Comparison of ENCODE assay signal across 21 cellular contexts in the genomic region with DNA sequence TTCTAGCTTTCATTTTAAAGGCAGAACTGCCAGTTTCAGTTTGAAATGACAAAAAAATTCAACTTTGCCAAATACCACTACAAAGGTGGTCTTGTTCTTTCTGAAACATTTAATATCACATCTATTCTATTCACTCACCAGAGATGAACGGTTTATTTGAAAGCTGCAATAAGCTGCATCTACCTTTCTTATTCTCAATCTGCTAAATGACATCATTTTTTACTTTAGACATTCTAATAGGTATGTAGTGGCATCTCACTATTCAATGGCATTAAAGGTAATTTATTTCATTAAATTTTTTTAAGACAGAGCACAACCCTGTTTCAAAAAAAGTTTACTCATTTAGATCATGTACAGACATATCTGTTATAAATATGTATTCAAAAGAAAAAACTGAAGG.
A peak's percentile ranks its signal among the peaks of the same experiment; 100 is the strongest.
DNase-seq lines count a peak whose midpoint lies in the region; ATAC-seq and TF ChIP-seq lines count a peak whose summit lies in the region.
"Had no signal": no experiment of that assay in that cellular context is flagged by ENCODE, and none has a peak within 500 bp of the region (broad histone marks: within the 10 kb centered on the region; RNA-seq: fewer than 3 reads in every experiment).

No MANE protein-coding gene starts in this region.

- no peaks in the 10 kb centered on the region for H3K9me2 ChIP-seq in MM.1S (replicated peaks; ENCODE audit: insufficient read depth, low read length)

- no peaks in the 10 kb centered on the region for H3K36me3 ChIP-seq in MM.1S (replicated peaks; ENCODE audit: insufficient read depth, low read length)
- H3K36me3 ChIP-seq: breast epithelium had no signal

- H3K4me3 Mint-ChIP-seq in activated T-cell treated with anti-CD3 and anti-CD28 coated beads, Interleukin-2, amount 50 U/mL, for 72 hours, result peak overlapping the region in 1 of 2 donors; percentile 66
- peak overlapping the region; percentile 32 for H3K4me3 Mint-ChIP-seq in activated naive CD8-positive, alpha-beta T cell treated with anti-CD3 and anti-CD28 coated beads, Interleukin-2, amount 10 ng/mL, durations not matched to agents 7 days and 5 days
- no peak overlapping the region for H3K4me3 Mint-ChIP-seq in stimulated activated memory B cell treated with anti-CD40 and anti-IgM and Interleukin-4, amounts not matched to agents 10 μg/mL and 1 μg/mL and 100 μg/mL, for 72 hours
- H3K4me3 Mint-ChIP-seq: activated CD8-positive, alpha-beta memory T cell treated with anti-CD3 and anti-CD28 coated beads, Interleukin-2, amount 10 ng/mL, durations not matched to agents 7 days and 5 days had no signal

- no peaks in the 10 kb centered on the region for H3K9me3 Mint-ChIP-seq in activated T-cell treated with anti-CD3 and anti-CD28 coated beads, Interleukin-2, amount 50 U/mL, for 72 hours
- H3K9me3 Mint-ChIP-seq in activated naive CD8-positive, alpha-beta T cell treated with anti-CD3 and anti-CD28 coated beads, Interleukin-2, amount 10 ng/mL, durations not matched to agents 7 days and 5 days, result no peaks in the 10 kb centered on the region
- H3K9me3 Mint-ChIP-seq in stimulated activated memory B cell treated with anti-CD40 and anti-IgM and Interleukin-4, amounts not matched to agents 10 μg/mL and 1 μg/mL and 100 μg/mL, for 72 hours, result no peaks in the 10 kb centered on the region

- peak overlapping the region; percentile 32; the same call in 1 of the 2 replicates for H3K9ac ChIP-seq in MM.1S (ENCODE audit: low read length)

- H3K36me3 Mint-ChIP-seq in activated T-cell treated with anti-CD3 and anti-CD28 coated beads, Interleukin-2, amount 50 U/mL, for 72 hours (ENCODE audit: insufficient read depth in 2 of 2), result no peaks in the 10 kb centered on the region
- peaks cover 3% of the 10 kb centered on the region for H3K36me3 Mint-ChIP-seq in activated naive CD8-positive, alpha-beta T cell treated with anti-CD3 and anti-CD28 coated beads, Interleukin-2, amount 10 ng/mL, durations not matched to agents 7 days and 5 days
- H3K36me3 Mint-ChIP-seq in stimulated activated memory B cell treated with anti-CD40 and anti-IgM and Interleukin-4, amounts not matched to agents 10 μg/mL and 1 μg/mL and 100 μg/mL, for 72 hours, result peaks cover 7% of the 10 kb centered on the region
- H3K36me3 Mint-ChIP-seq: activated CD8-positive, alpha-beta memory T cell treated with anti-CD3 and anti-CD28 coated beads, Interleukin-2, amount 10 ng/mL, durations not matched to agents 7 days and 5 days had no signal

- TF ChIP-seq CTCF in MM.1S (IDR thresholded peaks at IDR 0.05; ENCODE audit: low read length), result no peak

- POLR2A ChIA-PET in activated naive CD8-positive, alpha-beta T cell treated with anti-CD3 and anti-CD28 coated beads, Interleukin-2, amount 10 ng/mL, durations not matched to agents 7 days and 5 days (lab: Charles Lee), result interaction anchor here (1.5 kb wide), 1 partner anchor 11 kb away, joined by 5 read pairs; no protein-coding TSS in a partner anchor

- peaks cover 50% of the 10 kb centered on the region for H3K4me1 Mint-ChIP-seq in activated T-cell treated with anti-CD3 and anti-CD28 coated beads, Interleukin-2, amount 50 U/mL, for 72 hours (ENCODE audit: low read depth)
- H3K4me1 Mint-ChIP-seq in activated naive CD8-positive, alpha-beta T cell treated with anti-CD3 and anti-CD28 coated beads, Interleukin-2, amount 10 ng/mL, durations not matched to agents 7 days and 5 days, result peaks cover 33% of the 10 kb centered on the region
- peaks cover 62% of the 10 kb centered on the region for H3K4me1 Mint-ChIP-seq in stimulated activated memory B cell treated with anti-CD40 and anti-IgM and Interleukin-4, amounts not matched to agents 10 μg/mL and 1 μg/mL and 100 μg/mL, for 72 hours

- ATAC-seq in activated T-cell treated with anti-CD3 and anti-CD28 coated beads, Interleukin-2, amount 50 U/mL, for 72 hours (replicated peaks in 1 of 2), result no peak
- ATAC-seq in activated naive CD8-positive, alpha-beta T cell treated with anti-CD3 and anti-CD28 coated beads, Interleukin-2, amount 10 ng/mL, durations not matched to agents 7 days and 5 days (ENCODE audit: low read depth), result no peak
- ATAC-seq in stimulated activated memory B cell treated with anti-CD40 and anti-IgM and Interleukin-4, amounts not matched to agents 10 μg/mL and 1 μg/mL and 100 μg/mL, for 72 hours, result no peak
- no peak for ATAC-seq in GM18907 (IDR thresholded peaks at IDR 0.05; ENCODE audit: unreplicated experiment)
- ATAC-seq: activated CD8-positive, alpha-beta memory T cell treated with anti-CD3 and anti-CD28 coated beads, Interleukin-2, amount 10 ng/mL, durations not matched to agents 7 days and 5 days had no signal

- H2AFZ ChIP-seq in MM.1S (ENCODE audit: low read length), result no peak overlapping the region
- H2AFZ ChIP-seq: PC-9 had no signal

- H3K4me3 ChIP-seq in MM.1S (ENCODE audit: low read length), result peak overlapping the region; percentile 28
- H3K4me3 ChIP-seq: breast epithelium, PC-9, smooth muscle cell had no signal

- H3K27ac ChIP-seq in MM.1S (ENCODE audit: low read length), result peak overlapping the region; percentile 62
- H3K27ac ChIP-seq: breast epithelium, PC-9 had no signal

- H3K79me2 ChIP-seq in MM.1S (ENCODE audit: low read length), result peaks cover 48% of the 10 kb centered on the region

- intact Hi-C loops in cardiac septum (cut with DNase I), result no loop called here

- H3K4me1 ChIP-seq in MM.1S (ENCODE audit: low read length), result peaks cover 52% of the 10 kb centered on the region
- H3K4me1 ChIP-seq: breast epithelium had no signal

- H3F3A ChIP-seq in MM.1S (ENCODE audit: insufficient read depth, low read length), result peaks cover 50% of the 10 kb centered on the region

- peak overlapping the region; percentile 80 for H3K27ac Mint-ChIP-seq in activated T-cell treated with anti-CD3 and anti-CD28 coated beads, Interleukin-2, amount 50 U/mL, for 72 hours
- peak overlapping the region; percentile 17 for H3K27ac Mint-ChIP-seq in activated naive CD8-positive, alpha-beta T cell treated with anti-CD3 and anti-CD28 coated beads, Interleukin-2, amount 10 ng/mL, durations not matched to agents 7 days and 5 days
- H3K27ac Mint-ChIP-seq in stimulated activated memory B cell treated with anti-CD40 and anti-IgM and Interleukin-4, amounts not matched to agents 10 μg/mL and 1 μg/mL and 100 μg/mL, for 72 hours, result peak overlapping the region; percentile 77
- H3K27ac Mint-ChIP-seq: activated CD8-positive, alpha-beta memory T cell treated with anti-CD3 and anti-CD28 coated beads, Interleukin-2, amount 10 ng/mL, durations not matched to agents 7 days and 5 days had no signal

- peak overlapping the region; percentile 52 for H3K4me2 ChIP-seq in MM.1S (ENCODE audit: low read depth, low read length)
- H3K4me2 ChIP-seq: PC-9, smooth muscle cell had no signal

- H3K9me3 ChIP-seq in MM.1S (replicated peaks; ENCODE audit: insufficient read depth, low read length), result no peaks in the 10 kb centered on the region
- H3K9me3 ChIP-seq: breast epithelium had no signal

- DNase-seq in activated T-cell treated with anti-CD3 and anti-CD28 coated beads, Interleukin-2, amount 50 U/mL, for 72 hours, result no peak
- no peak for DNase-seq in activated T-cell treated with anti-CD3 and anti-CD28 coated beads for 4 hours
- peak; percentile 11 for DNase-seq in MM.1S
- no peak for DNase-seq in activated naive CD8-positive, alpha-beta T cell treated with anti-CD3 and anti-CD28 coated beads, Interleukin-2, amount 10 ng/mL, durations not matched to agents 7 days and 5 days
- DNase-seq in DMS 273 treated with DMSO at 0.1 percent for 48 hours (lab: John Stamatoyannopoulos, UW), result no peak
- no peak for DNase-seq in cardiac septum (ENCODE audit: low spot score)
- DNase-seq: activated CD4-positive, alpha-beta T cell treated with anti-CD3 and anti-CD28 coated beads for 4 hours; activated CD8-positive, alpha-beta memory T cell treated with anti-CD3 and anti-CD28 coated beads, Interleukin-2, amount 10 ng/mL, durations not matched to agents 7 days and 5 days; dermis blood vessel endothelial cell; head of caudate nucleus; NCI-H187; NCI-H2227 treated with DMSO at 0.1 percent for 48 hours; NCI-H774; nucleus accumbens; PC-9; SHP77 treated with DMSO at 0.1 percent for 48 hours; stimulated activated CD4-positive, alpha-beta T cell treated with anti-CD3 and anti-CD28 coated beads, Interleukin-2, amount 100 ng/mL, for 48 hours had no signal

- no peaks in the 10 kb centered on the region for H3K27me3 Mint-ChIP-seq in activated T-cell treated with anti-CD3 and anti-CD28 coated beads, Interleukin-2, amount 50 U/mL, for 72 hours (ENCODE audit: low read depth)
- no peaks in the 10 kb centered on the region for H3K27me3 Mint-ChIP-seq in activated naive CD8-positive, alpha-beta T cell treated with anti-CD3 and anti-CD28 coated beads, Interleukin-2, amount 10 ng/mL, durations not matched to agents 7 days and 5 days
- no peaks in the 10 kb centered on the region for H3K27me3 Mint-ChIP-seq in stimulated activated memory B cell treated with anti-CD40 and anti-IgM and Interleukin-4, amounts not matched to agents 10 μg/mL and 1 μg/mL and 100 μg/mL, for 72 hours
- H3K27me3 Mint-ChIP-seq: activated CD8-positive, alpha-beta memory T cell treated with anti-CD3 and anti-CD28 coated beads, Interleukin-2, amount 10 ng/mL, durations not matched to agents 7 days and 5 days had no signal

- H3K27me3 ChIP-seq in MM.1S (replicated peaks; ENCODE audit: insufficient read depth, low read length), result no peaks in the 10 kb centered on the region
- H3K27me3 ChIP-seq: breast epithelium had no signal

- H4K20me1 ChIP-seq in MM.1S (ENCODE audit: insufficient read depth, low read length), result no peaks in the 10 kb centered on the region

Comparison
In these comparisons a context has a peak if more than half of its experiments do, and no peak if none do; other contexts are left out.
1. H3K27ac Mint-ChIP-seq: peak in every context shown above with its lines; median percentile 80 in activated T-cell treated with anti-CD3 and anti-CD28 coated beads, Interleukin-2, amount 50 U/mL, for 72 hours; 77 in stimulated activated memory B cell treated with anti-CD40 and anti-IgM and Interleukin-4, amounts not matched to agents 10 μg/mL and 1 μg/mL and 100 μg/mL, for 72 hours; 17 in activated naive CD8-positive, alpha-beta T cell treated with anti-CD3 and anti-CD28 coated beads, Interleukin-2, amount 10 ng/mL, durations not matched to agents 7 days and 5 days.